Comparison of ENCODE assay signal across 29 cellular contexts in the genomic region with DNA sequence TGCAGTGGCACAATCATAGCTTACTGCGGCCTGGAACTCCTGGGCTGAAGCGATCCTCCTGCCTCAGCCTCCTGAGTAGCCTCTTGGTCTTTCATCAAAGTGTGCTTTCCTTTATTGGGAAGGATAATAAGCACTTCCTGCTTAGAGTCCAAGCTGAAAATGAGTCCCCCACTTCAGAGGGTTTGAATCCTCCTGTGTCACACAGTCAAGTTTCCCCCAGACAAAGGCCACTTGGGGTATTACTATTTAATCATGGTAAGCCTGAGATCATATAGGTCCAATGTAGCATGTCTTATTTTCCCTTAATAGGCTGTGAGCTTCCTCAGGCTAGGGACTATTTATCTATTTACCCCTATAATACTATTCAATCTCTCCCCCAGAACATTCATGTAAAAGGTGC. TPM values are rescaled to one million over a fixed set of nuclear protein-coding genes. Genes with fewer than 3 reads are reported as not detected.
"Had no signal": no experiment of that assay in that cellular context is flagged by ENCODE, and none has a peak within 500 bp of the region (broad histone marks: within the 10 kb centered on the region; RNA-seq: fewer than 3 reads in every experiment).

No MANE protein-coding gene starts in this region.

- DNase-seq: immature natural killer cell; kidney; left colon; left lung; lower lobe of right lung; mammary epithelial cell; mesenchymal stem cell; naive thymus-derived CD8-positive, alpha-beta T cell; nephron progenitor cell; ovary; right lobe of liver; stimulated activated CD4-positive, alpha-beta T cell treated with anti-CD3 and anti-CD28 coated beads, Interleukin-1b, Interleukin-23, amount 100 ng/mL, for 48 hours; stimulated activated CD4-positive, alpha-beta T cell treated with anti-CD3 and anti-CD28 coated beads, Interleukin-2, amount 100 ng/mL, for 48 hours; stimulated activated CD4-positive, alpha-beta T cell treated with anti-CD3 and anti-CD28 coated beads, Interleukin-4, amount 100 ng/mL, for 4 hours; stimulated activated CD8-positive, alpha-beta memory T cell treated with anti-CD3 and anti-CD28 coated beads, Interleukin-4, amount 100 ng/mL, for 48 hours; stimulated activated naive CD4-positive, alpha-beta T cell treated with Interleukin-2 at 50 U/mL for 16 hours; stimulated activated naive CD8-positive, alpha-beta T cell treated with anti-CD3 and anti-CD28 coated beads, Interleukin-15, amount 100 ng/mL, for 72 hours; substantia nigra; uterus had no signal

- H3K4me1 Mint-ChIP-seq: immature natural killer cell; naive thymus-derived CD8-positive, alpha-beta T cell; stimulated activated memory B cell treated with anti-CD40 and anti-IgM and Interleukin-4, amounts not matched to agents 10 μg/mL and 1 μg/mL and 100 μg/mL, for 72 hours had no signal

- H3K4me3 ChIP-seq: left lung, lower lobe of right lung, ovary, right atrium auricular region, right lobe of liver, smooth muscle cell, tibial nerve, uterus had no signal

- H3K27me3 Mint-ChIP-seq: progenitor cell of endocrine pancreas had no signal

- H3K4me1 ChIP-seq: right lobe of liver, uterus had no signal

- H3K36me3 ChIP-seq: left lung, lower lobe of right lung, ovary, right atrium auricular region, right lobe of liver, tibial nerve, uterus had no signal

- H3K27ac ChIP-seq: left lung, lower lobe of right lung, ovary, right atrium auricular region, right lobe of liver, tibial nerve, uterus had no signal

- H3K4me3 Mint-ChIP-seq: immature natural killer cell; naive thymus-derived CD8-positive, alpha-beta T cell; nephron progenitor cell; stimulated activated memory B cell treated with anti-CD40 and anti-IgM and Interleukin-4, amounts not matched to agents 10 μg/mL and 1 μg/mL and 100 μg/mL, for 72 hours; stimulated activated naive CD8-positive, alpha-beta T cell treated with anti-CD3 and anti-CD28 coated beads, Interleukin-15, amount 100 ng/mL, for 72 hours; type B pancreatic cell had no signal

- ATAC-seq: left colon; left lung; lower lobe of right lung; naive thymus-derived CD8-positive, alpha-beta T cell; right lobe of liver; stimulated activated memory B cell treated with anti-CD40 and anti-IgM and Interleukin-4, amounts not matched to agents 10 μg/mL and 1 μg/mL and 100 μg/mL, for 72 hours; stimulated activated naive CD8-positive, alpha-beta T cell treated with anti-CD3 and anti-CD28 coated beads, Interleukin-15, amount 100 ng/mL, for 72 hours had no signal

- H3K27me3 ChIP-seq: left lung, ovary, right atrium auricular region, right lobe of liver, tibial nerve, uterus had no signal

- H3K9me3 ChIP-seq: left lung, lower lobe of right lung, ovary, right atrium auricular region, right lobe of liver, tibial nerve, uterus had no signal

- H3K36me3 Mint-ChIP-seq: immature natural killer cell; naive thymus-derived CD8-positive, alpha-beta T cell; stimulated activated memory B cell treated with anti-CD40 and anti-IgM and Interleukin-4, amounts not matched to agents 10 μg/mL and 1 μg/mL and 100 μg/mL, for 72 hours; type B pancreatic cell had no signal

- H3K9me3 Mint-ChIP-seq: immature natural killer cell; naive thymus-derived CD8-positive, alpha-beta T cell; nephron progenitor cell; stimulated activated naive CD8-positive, alpha-beta T cell treated with anti-CD3 and anti-CD28 coated beads, Interleukin-15, amount 100 ng/mL, for 72 hours had no signal

- H3K27ac Mint-ChIP-seq: immature natural killer cell; naive thymus-derived CD8-positive, alpha-beta T cell; nephron progenitor cell; progenitor cell of endocrine pancreas; stimulated activated memory B cell treated with anti-CD40 and anti-IgM and Interleukin-4, amounts not matched to agents 10 μg/mL and 1 μg/mL and 100 μg/mL, for 72 hours; stimulated activated naive CD8-positive, alpha-beta T cell treated with anti-CD3 and anti-CD28 coated beads, Interleukin-15, amount 100 ng/mL, for 72 hours; type B pancreatic cell had no signal

RNA-seq across cellular contexts. Expression of a gene that starts 11.4 kb away (rescaled TPM):
- total RNA-seq: kidney; mucosa of gallbladder; naive thymus-derived CD8-positive, alpha-beta T cell; progenitor cell of endocrine pancreas; pulmonary artery endothelial cell; renal cortical epithelial cell; right atrium auricular region; smooth muscle cell; tibial nerve; ureter had no signal
